1 cellular context compared by ENCODE assay signal in genomic region chrX:38941675-38942074, GRCh38.
TF ChIP-seq lines count a peak whose summit lies in the region.

No MANE protein-coding gene starts in this region.

TF ChIP-seq in A549, 52 proteins besides CTCF, POLR2A, EP300 and RAD21 (continued from another document):
- TF ChIP-seq HMGXB4 (CRISPR knock-in tag; IDR thresholded peaks at IDR 0.05; ENCODE audit: borderline replicate concordance) (no peak), CHD2 (IDR thresholded peaks at IDR 0.05; ENCODE audit: low read length, partially characterized antibody) (no peak)
